28 cellular contexts compared by ENCODE assay signal in the genomic region with DNA sequence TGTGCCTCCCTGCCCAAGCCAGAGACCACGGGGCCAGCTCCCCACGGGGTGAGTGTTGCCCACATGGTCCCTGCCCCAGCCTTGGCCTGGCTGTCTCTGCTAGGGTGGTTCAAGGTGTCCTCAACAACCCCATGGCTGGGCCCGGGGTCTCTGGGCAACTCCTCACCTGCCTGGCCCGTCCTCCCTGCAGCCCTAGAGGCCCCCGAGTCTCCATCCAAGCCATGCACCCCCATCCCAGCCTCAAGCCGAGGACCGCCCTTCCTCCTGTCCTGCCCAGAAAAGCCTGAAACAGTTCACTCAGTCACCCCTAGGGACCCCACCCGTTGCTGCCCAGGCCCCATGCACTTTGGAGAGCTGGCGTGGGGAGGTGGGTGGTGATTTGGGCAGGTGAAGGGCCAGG.
"Had no signal": no experiment of that assay in that cellular context is flagged by ENCODE, and none has a peak within 500 bp of the region (broad histone marks: within the 10 kb centered on the region; RNA-seq: fewer than 3 reads in every experiment).

No MANE protein-coding gene starts in this region.

- H3K27ac Mint-ChIP-seq: dendritic cell treated with granulocyte-macrophage colony-stimulating factor and Interleukin-4, amounts not matched to agents 40 ng/mL and 50 ng/mL, for 4 days; effector memory CD8-positive, alpha-beta T cell; endodermal cell; immature natural killer cell; mesothelial cell of epicardium had no signal

- H3K4me1 Mint-ChIP-seq: endodermal cell had no signal

- H3K36me3 ChIP-seq: colonic mucosa, esophagus squamous epithelium, gastrocnemius medialis, left lung, lower lobe of right lung had no signal

- H3K9me3 Mint-ChIP-seq: dendritic cell treated with granulocyte-macrophage colony-stimulating factor and Interleukin-4, amounts not matched to agents 40 ng/mL and 50 ng/mL, for 4 days; endodermal cell; immature natural killer cell; mesothelial cell of epicardium had no signal

- H3K27ac ChIP-seq: colonic mucosa, epithelial cell of prostate, esophagus squamous epithelium, gastrocnemius medialis, hepatocyte, left lung, lower lobe of right lung had no signal

- H3K27me3 ChIP-seq: hepatocyte had no signal

- H3K4me3 Mint-ChIP-seq: dendritic cell treated with granulocyte-macrophage colony-stimulating factor and Interleukin-4, amounts not matched to agents 40 ng/mL and 50 ng/mL, for 4 days; effector memory CD8-positive, alpha-beta T cell; endodermal cell; immature natural killer cell; mesothelial cell of epicardium had no signal

- FAIRE-seq: endometrium had no signal

- ATAC-seq: effector memory CD8-positive, alpha-beta T cell; esophagus mucosa; gastrocnemius medialis; left cardiac atrium; left lung; left ventricle myocardium superior; lower lobe of right lung; mucosa of descending colon had no signal

- H3K9me3 ChIP-seq: colonic mucosa, esophagus squamous epithelium, gastrocnemius medialis, left lung, lower lobe of right lung, mucosa of descending colon had no signal

- H3K36me3 Mint-ChIP-seq: immature natural killer cell, mesothelial cell of epicardium had no signal

- H3K4me1 ChIP-seq: colonic mucosa, esophagus squamous epithelium, gastrocnemius medialis, left lung, lower lobe of right lung had no signal

- DNase-seq: cerebellar nuclear complex; colonic mucosa; cortex of kidney; effector CD8-positive, alpha-beta T cell; effector memory CD8-positive, alpha-beta T cell; endodermal cell; erythroblast; esophagus squamous epithelium; foreskin fibroblast; foreskin melanocyte; gastrocnemius medialis; glutamatergic neuron; head of caudate nucleus; hypothalamus; immature natural killer cell; islet precursor cell; left cardiac atrium; left ventricle myocardium superior; lower lobe of right lung; mesenchymal stem cell; mucosa of descending colon had no signal

- H3K4me3 ChIP-seq: colonic mucosa, esophagus squamous epithelium, gastrocnemius medialis, hepatocyte, left lung, lower lobe of right lung, mucosa of descending colon had no signal
